Comparison of ENCODE assay signal across 8 cellular contexts in the genomic region with DNA sequence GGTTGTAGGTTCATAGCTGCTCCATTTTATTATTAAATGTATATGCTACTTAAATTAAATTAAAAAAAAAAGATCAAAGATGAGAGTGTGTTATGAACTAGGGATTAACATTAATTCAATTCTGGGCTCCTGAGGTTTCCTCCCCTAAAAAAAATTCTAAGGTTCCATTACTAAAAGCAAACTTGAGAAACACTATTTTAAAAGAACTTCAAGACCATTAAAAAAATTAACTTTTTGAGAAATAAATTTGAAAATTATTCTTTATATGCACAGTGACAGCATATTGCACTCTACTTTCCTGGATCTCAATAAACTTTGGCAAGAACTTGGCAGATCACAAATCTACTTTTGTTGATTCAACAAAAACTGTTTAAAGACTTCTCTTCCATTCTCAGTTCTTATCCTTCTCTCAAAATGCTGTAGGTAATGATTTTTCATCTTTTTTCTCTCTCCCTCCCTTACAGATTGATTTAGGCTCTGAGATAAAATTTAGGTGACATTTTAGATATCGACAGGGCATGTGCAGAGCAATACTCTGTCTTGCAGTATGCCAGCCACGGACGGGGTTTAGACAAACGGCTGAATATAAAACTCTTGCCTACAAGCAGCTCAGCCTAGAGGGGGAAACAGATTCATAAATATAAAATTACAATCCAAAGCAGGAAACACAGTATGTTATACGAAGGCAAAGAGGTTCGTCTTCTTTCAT. TPM values are rescaled to one million over a fixed set of nuclear protein-coding genes. Genes with fewer than 3 reads are reported as not detected.
DNase-seq lines count a peak whose midpoint lies in the region; ATAC-seq and TF ChIP-seq lines count a peak whose summit lies in the region.

No MANE protein-coding gene starts in this region.

- CTCF ChIA-PET in GM10248 (lab: Yijun Ruan, JAX) = interaction anchor here (0.8 to 3.8 kb wide), 3 partner anchors 10 to 105 kb away, joined by 3 to 37 read pairs (median 5); no protein-coding TSS in a partner anchor

- H3K9me2 ChIP-seq in Karpas-422 (replicated peaks; ENCODE audit: insufficient read depth, low read length) = no peaks in the 10 kb centered on the region

- peak overlapping the region; percentile 96 for H2AFZ ChIP-seq in Karpas-422 (ENCODE audit: low read length)

- H3K36me3 ChIP-seq in Karpas-422 (ENCODE audit: insufficient read depth, low read length) (peaks cover 12% of the 10 kb centered on the region), colonic mucosa (no peaks in the 10 kb centered on the region), mucosa of descending colon (ENCODE audit: low read depth) (no peaks in the 10 kb centered on the region)

- peaks cover 29% of the 10 kb centered on the region for H4K20me1 ChIP-seq in Karpas-422 (ENCODE audit: insufficient read depth, low read depth, low read length)

- TF ChIP-seq CTCF in GM12864 (IDR thresholded peaks at IDR 0.05; ENCODE audit: low read depth, low read length, missing control alignments) (no peak), colonic mucosa (IDR thresholded peaks at IDR 0.05) (no peak), mucosa of descending colon (IDR thresholded peaks at IDR 0.05) (no peak), GM10248 (IDR thresholded peaks at IDR 0.05; ENCODE audit: control extremely low read depth, extremely low read depth, low read depth, missing control alignments) (no peak)

- H3K27ac ChIP-seq in Karpas-422 (ENCODE audit: low read length) = peak overlapping the region; percentile 54
- H3K27ac ChIP-seq in colonic mucosa = peak overlapping the region; percentile 67

- H3K4me1 ChIP-seq in Karpas-422 (ENCODE audit: low read length) (peaks cover 36% of the 10 kb centered on the region), colonic mucosa (peaks cover 5% of the 10 kb centered on the region), mucosa of descending colon (ENCODE audit: low read depth) (peaks cover 12% of the 10 kb centered on the region)

- POLR2A ChIA-PET in GM10248 (lab: Yijun Ruan, JAX) = interaction anchor here (1.1 kb wide), 1 partner anchor 205 kb away, joined by 4 read pairs; a partner anchor contains a TSS

- H3K4me2 ChIP-seq in Karpas-422 (ENCODE audit: low read depth, low read length, poor library complexity, severe bottlenecking) = peak overlapping the region; percentile 91

- H3K27me3 ChIP-seq in Karpas-422 (ENCODE audit: low read length) (no peaks in the 10 kb centered on the region), colonic mucosa (no peaks in the 10 kb centered on the region)

- peak overlapping the region; percentile 75 for H3K9ac ChIP-seq in Karpas-422 (ENCODE audit: low read length)
- H3K9ac ChIP-seq in colonic mucosa (ENCODE audit: low read depth in 2 of 2, low read length in 2 of 2) = peak overlapping the region; percentile 60 to 67

- H3K79me2 ChIP-seq in Karpas-422 (ENCODE audit: low read length) = peaks cover 42% of the 10 kb centered on the region

- intact Hi-C loops in colonic mucosa (cut with DNase I) = loop anchor here (5.0 to 10.0 kb wide), 2 partner anchors 73 to 190 kb away; a partner anchor contains a TSS
- intact Hi-C loops in mucosa of descending colon (cut with DNase I, micrococcal nuclease) = no loop called here

- H3K9me3 ChIP-seq in Karpas-422 (ENCODE audit: low read length) (no peaks in the 10 kb centered on the region), colonic mucosa (no peaks in the 10 kb centered on the region), mucosa of descending colon (no peaks in the 10 kb centered on the region)

- DNase-seq in GM12864 (ENCODE audit: low read depth) (no peak), Karpas-422 (peak; percentile 42), colonic mucosa (no peak), mucosa of descending colon (no peak), GM10248 (ENCODE audit: extremely low spot score) (no peak), NCI-H748 treated with DMSO at 0.1 percent for 48 hours (lab: John Stamatoyannopoulos, UW) (no peak), SKM-1 (lab: John Stamatoyannopoulos, UW; ENCODE audit: unreplicated experiment) (no peak)

- ATAC-seq in GM21786 (IDR thresholded peaks at IDR 0.05; ENCODE audit: unreplicated experiment) = peak; percentile 32
- ATAC-seq in mucosa of descending colon = peak; percentile 52

- peak overlapping the region; percentile 58 for H3K4me3 ChIP-seq in GM12864 (ENCODE audit: low read depth, low read length)
- peak overlapping the region; percentile 75 for H3K4me3 ChIP-seq in Karpas-422 (ENCODE audit: low read length)
- peak overlapping the region; percentile 96 for H3K4me3 ChIP-seq in colonic mucosa
- peak overlapping the region; percentile 76 for H3K4me3 ChIP-seq in mucosa of descending colon

RNA-seq across cellular contexts. Expression of a gene that starts 0.6 kb away (rescaled TPM):
- 22.6 and 36.4 TPM in 2 replicates for total RNA-seq in Karpas-422 (2014; rRNA removed; shearing (Covaris generic); ENCODE audit: low replicate concordance)
- 10 to 100 TPM in 1 of 2 donors, 1 to 10 TPM in 1; 8.3 to 17.0 TPM for total RNA-seq in colonic mucosa
- total RNA-seq in mucosa of descending colon = 10 to 100 TPM in 2 of 3 donors, 1 to 10 TPM in 1; 7.7 to 11.2 (median 10.3) TPM

RNA-seq across cellular contexts. Expression of a gene that starts 29.2 kb away (rescaled TPM):
- not detected in 2 replicates for total RNA-seq in Karpas-422 (2014; rRNA removed; shearing (Covaris generic); ENCODE audit: low replicate concordance)
- 1 to 10 TPM in 1 of 2 donors, under 1 TPM in 1; 0.49 to 2.2 TPM for total RNA-seq in colonic mucosa
- total RNA-seq in mucosa of descending colon = 1 to 10 TPM; 1.9 to 5.5 (median 2.0) TPM
